Comparison of ENCODE assay signal across 11 cellular contexts in genomic region chr4:142645478-142646108, GRCh38.
DNase-seq lines count a peak whose midpoint lies in the region; TF ChIP-seq lines count a peak whose summit lies in the region.
"Had no signal": no experiment of that assay in that cellular context is flagged by ENCODE, and none has a peak within 500 bp of the region (broad histone marks: within the 10 kb centered on the region; RNA-seq: fewer than 3 reads in every experiment).

No MANE protein-coding gene starts in this region.

- H3K4me3 Mint-ChIP-seq in activated T-helper 1 cell treated with anti-CD3 and anti-CD28 coated beads, Interleukin-12 subunit alpha, Interleukin-12 subunit beta, Interleukin-2, Interleukin-4 antibody, amounts not matched to agents 30 ng/mL and 10 ng/mL and 1 ng/mL, durations not matched to agents 14 hours and 24 hours and 36 hours: peak overlapping the region; percentile 28
- H3K4me3 Mint-ChIP-seq: dendritic cell treated with granulocyte-macrophage colony-stimulating factor and Interleukin-4, amounts not matched to agents 40 ng/mL and 50 ng/mL, for 4 days had no signal

- H3K27me3 ChIP-seq in transverse colon: no peaks in the 10 kb centered on the region

- intact Hi-C loops in activated T-helper 1 cell treated with anti-CD3 and anti-CD28 coated beads, Interleukin-12 subunit alpha, Interleukin-12 subunit beta, Interleukin-2, Interleukin-4 antibody, amounts not matched to agents 30 ng/mL and 10 ng/mL and 1 ng/mL, durations not matched to agents 14 hours and 24 hours and 36 hours (cut with micrococcal nuclease): no loop called here
- intact Hi-C loops in transverse colon (cut with DNase I; ENCODE audit: low total_unique reads): no loop called here

- no peak for TF ChIP-seq POLR2A in transverse colon (IDR thresholded peaks at IDR 0.05)

- H3K27ac ChIP-seq in transverse colon: no peak overlapping the region
- H3K27ac ChIP-seq: 22Rv1 had no signal

- DNase-seq in DMS153 (lab: John Stamatoyannopoulos, UW): peak; percentile 17
- DNase-seq in DMS153 treated with DMSO at 0.1 percent for 48 hours (lab: John Stamatoyannopoulos, UW; ENCODE audit: unreplicated experiment): no peak
- DNase-seq in Jurkat, Clone E6-1 (ENCODE audit: low read depth, low spot score): peak; percentile 50
- DNase-seq in activated T-helper 1 cell treated with anti-CD3 and anti-CD28 coated beads, Interleukin-12 subunit alpha, Interleukin-12 subunit beta, Interleukin-2, Interleukin-4 antibody, amounts not matched to agents 30 ng/mL and 10 ng/mL and 1 ng/mL, durations not matched to agents 14 hours and 24 hours and 36 hours (ENCODE audit: low spot score): no peak
- DNase-seq in myocyte (ENCODE audit: low read depth): peak; percentile 68
- DNase-seq in AG08396 (ENCODE audit: low spot score): no peak
- DNase-seq in transverse colon: no peak
- no peak for DNase-seq in NCI-H1417 (lab: John Stamatoyannopoulos, UW)
- DNase-seq: NCI-H1092 treated with DMSO at 0.1 percent for 48 hours had no signal

- peaks cover 21% of the 10 kb centered on the region for H3K36me3 Mint-ChIP-seq in activated T-helper 1 cell treated with anti-CD3 and anti-CD28 coated beads, Interleukin-12 subunit alpha, Interleukin-12 subunit beta, Interleukin-2, Interleukin-4 antibody, amounts not matched to agents 30 ng/mL and 10 ng/mL and 1 ng/mL, durations not matched to agents 14 hours and 24 hours and 36 hours (ENCODE audit: low read depth)

- peaks cover 11% of the 10 kb centered on the region for H3K4me1 Mint-ChIP-seq in activated T-helper 1 cell treated with anti-CD3 and anti-CD28 coated beads, Interleukin-12 subunit alpha, Interleukin-12 subunit beta, Interleukin-2, Interleukin-4 antibody, amounts not matched to agents 30 ng/mL and 10 ng/mL and 1 ng/mL, durations not matched to agents 14 hours and 24 hours and 36 hours (ENCODE audit: low read depth)

- no peaks in the 10 kb centered on the region for H3K4me1 ChIP-seq in transverse colon

- no peak overlapping the region for H3K4me3 ChIP-seq in Jurkat, Clone E6-1 (ENCODE audit: low read length)
- H3K4me3 ChIP-seq in transverse colon: no peak overlapping the region

- no peaks in the 10 kb centered on the region for H3K27me3 Mint-ChIP-seq in activated T-helper 1 cell treated with anti-CD3 and anti-CD28 coated beads, Interleukin-12 subunit alpha, Interleukin-12 subunit beta, Interleukin-2, Interleukin-4 antibody, amounts not matched to agents 30 ng/mL and 10 ng/mL and 1 ng/mL, durations not matched to agents 14 hours and 24 hours and 36 hours (ENCODE audit: insufficient read depth)
- H3K27me3 Mint-ChIP-seq: dendritic cell treated with granulocyte-macrophage colony-stimulating factor and Interleukin-4, amounts not matched to agents 40 ng/mL and 50 ng/mL, for 4 days had no signal

- TF ChIP-seq EP300 in transverse colon (IDR thresholded peaks at IDR 0.05; ENCODE audit: low read depth): no peak

- H3K36me3 ChIP-seq in transverse colon: no peaks in the 10 kb centered on the region

- peaks cover 2 to 3% of the 10 kb centered on the region in 2 donors for H3K9me3 ChIP-seq in transverse colon

- H3K9me3 Mint-ChIP-seq in activated T-helper 1 cell treated with anti-CD3 and anti-CD28 coated beads, Interleukin-12 subunit alpha, Interleukin-12 subunit beta, Interleukin-2, Interleukin-4 antibody, amounts not matched to agents 30 ng/mL and 10 ng/mL and 1 ng/mL, durations not matched to agents 14 hours and 24 hours and 36 hours: peaks cover 33% of the 10 kb centered on the region

- in situ Hi-C loops in transverse colon (cut with MboI; ENCODE audit: low pct_ligation_motif_present in 1 of 4, low pct_unique_long_range_greater_than_20kb in 1 of 4, low sequenced_read_pairs in 3 of 4): no loop called here

- 65 to 72% methylated on average over 4 of the region's 4 CpGs for WGBS in transverse colon (ENCODE audit: low coverage in 1 of 2), 2 donors

- peak overlapping the region; percentile 62 for H3K27ac Mint-ChIP-seq in activated T-helper 1 cell treated with anti-CD3 and anti-CD28 coated beads, Interleukin-12 subunit alpha, Interleukin-12 subunit beta, Interleukin-2, Interleukin-4 antibody, amounts not matched to agents 30 ng/mL and 10 ng/mL and 1 ng/mL, durations not matched to agents 14 hours and 24 hours and 36 hours
- H3K27ac Mint-ChIP-seq: dendritic cell treated with granulocyte-macrophage colony-stimulating factor and Interleukin-4, amounts not matched to agents 40 ng/mL and 50 ng/mL, for 4 days had no signal

- TF ChIP-seq CTCF in transverse colon (IDR thresholded peaks at IDR 0.05): no peak

Comparison
In these comparisons a context has a peak if more than half of its experiments do, and no peak if none do; other contexts are left out.
1. DNase-seq: peak in DMS153 (single experiment), Jurkat, Clone E6-1 (single experiment) and myocyte (single experiment); none in DMS153 treated with DMSO at 0.1 percent for 48 hours (single experiment), activated T-helper 1 cell treated with anti-CD3 and anti-CD28 coated beads, Interleukin-12 subunit alpha, Interleukin-12 subunit beta, Interleukin-2, Interleukin-4 antibody, amounts not matched to agents 30 ng/mL and 10 ng/mL and 1 ng/mL, durations not matched to agents 14 hours and 24 hours and 36 hours (single experiment), AG08396 (single experiment), transverse colon (single experiment) and NCI-H1417 (0 of 3).